Comparison of ENCODE assay signal across 22 cellular contexts in the genomic region with DNA sequence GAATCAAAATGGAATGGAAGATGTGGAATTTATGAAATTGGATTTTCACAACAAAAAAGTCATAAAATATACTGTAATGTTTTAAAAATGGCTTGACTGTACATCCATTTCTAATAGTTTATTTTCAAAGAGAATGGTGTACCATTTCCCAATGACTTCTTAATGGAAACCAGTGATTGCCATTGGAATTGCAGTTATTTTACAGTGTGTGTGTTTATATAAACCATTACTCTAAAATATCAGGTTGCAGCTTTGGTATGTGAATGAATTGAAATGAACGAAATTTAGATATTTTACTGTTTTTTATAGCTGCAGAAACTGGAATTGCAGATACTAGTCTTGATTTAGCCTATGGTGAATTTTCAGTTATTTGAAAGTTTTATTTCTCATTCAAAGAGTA.
"Had no signal": no experiment of that assay in that cellular context is flagged by ENCODE, and none has a peak within 500 bp of the region (broad histone marks: within the 10 kb centered on the region; RNA-seq: fewer than 3 reads in every experiment).

No MANE protein-coding gene starts in this region.

- H3K27ac ChIP-seq: coronary artery, neural progenitor cell, pancreas, testis, tibial nerve, upper lobe of right lung, vagina had no signal

- H3K36me3 Mint-ChIP-seq: immature natural killer cell; natural killer cell treated with Interleukin-12 subunit alpha and Interleukin-12 subunit beta and Interleukin-15 and Interleukin-18, amount 100 ng/mL, for 72 hours; neural progenitor cell had no signal

- H3K4me1 ChIP-seq: pancreas, testis, upper lobe of right lung, vagina had no signal

- H3K4me3 Mint-ChIP-seq: immature natural killer cell; natural killer cell treated with Interleukin-12 subunit alpha and Interleukin-12 subunit beta and Interleukin-15 and Interleukin-18, amount 100 ng/mL, for 72 hours; neural progenitor cell; stimulated activated memory B cell treated with anti-CD40 and anti-IgM and Interleukin-4, amounts not matched to agents 10 μg/mL and 1 μg/mL and 100 μg/mL, for 72 hours; stimulated activated naive CD8-positive, alpha-beta T cell treated with anti-CD3 and anti-CD28 coated beads, Interleukin-15, Interleukin-2, amounts not matched to agents 100 ng/mL and 50 ng/mL, for 24 hours had no signal

- H3K4me2 ChIP-seq: neural progenitor cell had no signal

- H2AFZ ChIP-seq: neural progenitor cell had no signal

- H3K27me3 ChIP-seq: neural progenitor cell, pancreas, testis, tibial nerve, upper lobe of right lung, vagina had no signal

- ATAC-seq: esophagus mucosa; left colon; left ventricle myocardium superior; natural killer cell treated with Interleukin-12 subunit alpha and Interleukin-12 subunit beta and Interleukin-15 and Interleukin-18, amount 100 ng/mL, for 72 hours; pancreas; right cardiac atrium; stimulated activated memory B cell treated with anti-CD40 and anti-IgM and Interleukin-4, amounts not matched to agents 10 μg/mL and 1 μg/mL and 100 μg/mL, for 72 hours; upper lobe of right lung had no signal

- H3K36me3 ChIP-seq: neural progenitor cell, pancreas, tibial nerve, upper lobe of right lung, vagina had no signal

- H3K27ac Mint-ChIP-seq: immature natural killer cell; natural killer cell treated with Interleukin-12 subunit alpha and Interleukin-12 subunit beta and Interleukin-15 and Interleukin-18, amount 100 ng/mL, for 72 hours; neural progenitor cell; progenitor cell of endocrine pancreas; stimulated activated memory B cell treated with anti-CD40 and anti-IgM and Interleukin-4, amounts not matched to agents 10 μg/mL and 1 μg/mL and 100 μg/mL, for 72 hours; stimulated activated naive CD8-positive, alpha-beta T cell treated with anti-CD3 and anti-CD28 coated beads, Interleukin-15, Interleukin-2, amounts not matched to agents 100 ng/mL and 50 ng/mL, for 24 hours had no signal

- H3K27me3 Mint-ChIP-seq: progenitor cell of endocrine pancreas; stimulated activated memory B cell treated with anti-CD40 and anti-IgM and Interleukin-4, amounts not matched to agents 10 μg/mL and 1 μg/mL and 100 μg/mL, for 72 hours; stimulated activated naive CD8-positive, alpha-beta T cell treated with anti-CD3 and anti-CD28 coated beads, Interleukin-15, Interleukin-2, amounts not matched to agents 100 ng/mL and 50 ng/mL, for 24 hours had no signal

- H3K4me3 ChIP-seq: coronary artery, lung, neural progenitor cell, pancreas, testis, tibial nerve, upper lobe of right lung, vagina had no signal

- DNase-seq: effector memory CD4-positive, alpha-beta T cell; immature natural killer cell; left colon; left ventricle myocardium superior; mesenchymal stem cell; midbrain; occipital lobe; pancreas; right cardiac atrium; stimulated activated CD4-positive, alpha-beta T cell treated with anti-CD3 and anti-CD28 coated beads, Interleukin-4, amount 100 ng/mL, for 1 hour; testis; upper lobe of right lung had no signal

- H3K9me3 ChIP-seq: pancreas, testis, upper lobe of right lung, vagina had no signal
